ENCODE assay signal across 30 cellular contexts in the genomic region with DNA sequence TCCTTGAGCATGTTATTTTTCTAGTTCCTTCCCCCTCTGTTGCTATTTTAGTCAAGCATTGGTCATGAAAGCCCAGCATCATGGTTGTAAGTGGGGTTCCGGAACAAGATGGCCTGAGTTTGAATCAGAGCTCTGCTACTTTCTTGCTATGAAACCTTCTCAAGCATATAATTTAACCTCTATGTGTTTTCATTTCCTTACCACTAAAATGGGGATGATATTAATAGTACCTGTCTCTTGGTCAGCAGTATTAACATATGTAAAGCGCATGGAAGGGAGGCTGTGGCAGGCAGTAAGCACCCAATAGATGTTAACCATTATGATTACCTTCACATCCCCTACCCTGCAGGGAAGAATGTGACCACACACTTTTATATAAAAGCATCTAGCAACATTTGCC. TPM values are rescaled to one million over a fixed set of nuclear protein-coding genes. Genes with fewer than 3 reads are reported as not detected.
A peak's percentile ranks its signal among the peaks of the same experiment; 100 is the strongest.
DNase-seq lines count a peak whose midpoint lies in the region; ATAC-seq and TF ChIP-seq lines count a peak whose summit lies in the region.
"Had no signal": no experiment of that assay in that cellular context is flagged by ENCODE, and none has a peak within 500 bp of the region (broad histone marks: within the 10 kb centered on the region; RNA-seq: fewer than 3 reads in every experiment).

No MANE protein-coding gene starts in this region.

- H3K9me2 ChIP-seq in OCI-LY7 (ENCODE audit: insufficient read depth, low read length), result no peaks in the 10 kb centered on the region

- no peaks in the 10 kb centered on the region for H3K79me2 ChIP-seq in OCI-LY7 (ENCODE audit: insufficient read depth, low read depth, low read length)

- H2AFZ ChIP-seq in OCI-LY7 (ENCODE audit: low read length), result peak overlapping the region; percentile 34; the same call in 1 of the 2 replicates

- H3K36me3 Mint-ChIP-seq in T-helper 17 cell (ENCODE audit: low read depth), result no peaks in the 10 kb centered on the region

- no peaks in the 10 kb centered on the region for H3K36me3 ChIP-seq in OCI-LY7 (ENCODE audit: insufficient read depth, low read length)
- H3K36me3 ChIP-seq: adrenal gland, BE2C, gastrocnemius medialis, pancreas, right atrium auricular region had no signal

- ATAC-seq in GM18502 (IDR thresholded peaks at IDR 0.05; ENCODE audit: poor library complexity, unreplicated experiment) (peak; percentile 83), GM19351 (IDR thresholded peaks at IDR 0.05; ENCODE audit: unreplicated experiment) (peak; percentile 83), HG02885 (IDR thresholded peaks at IDR 0.05; ENCODE audit: poor library complexity, unreplicated experiment) (peak; percentile 67), GM19023 (IDR thresholded peaks at IDR 0.05; ENCODE audit: unreplicated experiment) (no peak), SK-N-SH treated with all-trans-retinoic acid at 6 μM for 48 hours (no peak), T-helper 17 cell (no peak)
- ATAC-seq: body of pancreas, gastrocnemius medialis, HepG2, left colon, pancreas had no signal

- no peaks in the 10 kb centered on the region for H4K20me1 ChIP-seq in OCI-LY7 (ENCODE audit: insufficient read depth, low read length)

- peaks cover 45% of the 10 kb centered on the region for H3K27me3 Mint-ChIP-seq in T-helper 17 cell

- H3K4me1 ChIP-seq in OCI-LY7 (ENCODE audit: insufficient read depth, low read length, poor library complexity, severe bottlenecking), result peaks cover 39% of the 10 kb centered on the region
- H3K4me1 ChIP-seq: adrenal gland, BE2C, body of pancreas, gastrocnemius medialis, pancreas, right atrium auricular region had no signal

- no peak for TF ChIP-seq CTCF in OCI-LY7 (conservative IDR thresholded peaks at IDR 0.05; ENCODE audit: low read length)

- DNase-seq in OCI-LY7 (ENCODE audit: low spot score) (peak; percentile 46), retina (no peak), T-helper 17 cell (no peak)
- DNase-seq: ACHN; activated CD4-positive, alpha-beta T cell treated with anti-CD3 and anti-CD28 coated beads, Interleukin-2, amount 10 ng/mL, durations not matched to agents 7 days and 5 days; activated naive CD4-positive, alpha-beta T cell treated with anti-CD3 and anti-CD28 coated beads for 36 hours; adrenal gland; BE2C; body of pancreas; dermis blood vessel endothelial cell; gastrocnemius medialis; HFFc6; hippocampal formation; Karpas-422; left colon; mammary epithelial cell; NCI-H1436; NCI-H446 treated with DMSO at 0.1 percent for 48 hours; nephron progenitor cell; pancreas; Right ventricle myocardium superior; trophoblast cell had no signal

- peak overlapping the region; percentile 1 for H3K4me3 ChIP-seq in OCI-LY7 (ENCODE audit: low read depth, low read length, poor library complexity, severe bottlenecking)
- H3K4me3 ChIP-seq: adrenal gland, body of pancreas, gastrocnemius medialis, pancreas, right atrium auricular region had no signal

- POLR2A ChIA-PET in OCI-LY7 (lab: Charles Lee), result interaction anchor here (1.2 to 2.2 kb wide), 2 partner anchors 15 to 109 kb away, joined by 3 to 10 read pairs; partner anchors contain the start of gene SPRED1

- no peak overlapping the region for H3K4me3 Mint-ChIP-seq in T-helper 17 cell
- H3K4me3 Mint-ChIP-seq: activated CD4-positive, alpha-beta T cell treated with anti-CD3 and anti-CD28 coated beads, Interleukin-2, amount 10 ng/mL, durations not matched to agents 7 days and 5 days; activated naive CD4-positive, alpha-beta T cell treated with anti-CD3 and anti-CD28 coated beads for 36 hours; activated T-helper 1 cell treated with anti-CD3 and anti-CD28 coated beads, Interleukin-12 subunit alpha, Interleukin-12 subunit beta, Interleukin-2, Interleukin-4 antibody, amounts not matched to agents 30 ng/mL and 10 ng/mL and 1 ng/mL, durations not matched to agents 14 hours and 24 hours and 36 hours; HFFc6; nephron progenitor cell had no signal

- intact Hi-C loops in OCI-LY7 (cut with micrococcal nuclease; ENCODE audit: unreplicated experiment), result no loop called here

- H3K4me2 ChIP-seq in OCI-LY7 (ENCODE audit: low read length), result peak overlapping the region; percentile 56

- H3K9me3 ChIP-seq in OCI-LY7 (ENCODE audit: low read length) (no peaks in the 10 kb centered on the region), T-helper 17 cell (ENCODE audit: control insufficient read depth, low read length, poor library complexity, severe bottlenecking) (no peaks in the 10 kb centered on the region)
- H3K9me3 ChIP-seq: adrenal gland, BE2C, body of pancreas, gastrocnemius medialis, pancreas, right atrium auricular region had no signal

- no peaks in the 10 kb centered on the region for H3K4me1 Mint-ChIP-seq in T-helper 17 cell
- H3K4me1 Mint-ChIP-seq: activated CD4-positive, alpha-beta T cell treated with anti-CD3 and anti-CD28 coated beads, Interleukin-2, amount 10 ng/mL, durations not matched to agents 7 days and 5 days had no signal

- peak overlapping the region; percentile 32 for H3K27ac ChIP-seq in OCI-LY7 (ENCODE audit: low read depth, low read length, poor library complexity, severe bottlenecking)
- H3K27ac ChIP-seq: adrenal gland, body of pancreas, gastrocnemius medialis, pancreas, right atrium auricular region had no signal

- no peak overlapping the region for H3K27ac Mint-ChIP-seq in T-helper 17 cell
- H3K27ac Mint-ChIP-seq: activated CD4-positive, alpha-beta T cell treated with anti-CD3 and anti-CD28 coated beads, Interleukin-2, amount 10 ng/mL, durations not matched to agents 7 days and 5 days; activated naive CD4-positive, alpha-beta T cell treated with anti-CD3 and anti-CD28 coated beads for 36 hours; activated T-helper 1 cell treated with anti-CD3 and anti-CD28 coated beads, Interleukin-12 subunit alpha, Interleukin-12 subunit beta, Interleukin-2, Interleukin-4 antibody, amounts not matched to agents 30 ng/mL and 10 ng/mL and 1 ng/mL, durations not matched to agents 14 hours and 24 hours and 36 hours; HFFc6; nephron progenitor cell had no signal

- CTCF ChIA-PET in OCI-LY7 (lab: Charles Lee; ENCODE audit: unreplicated experiment), result no interaction called here

- no TSS peak for BruUV-seq in OCI-LY7 (replicated peaks; lab: Mats Ljungman, UMichigan)

TF ChIP-seq in SK-N-SH treated with all-trans-retinoic acid at 6 μM for 48 hours, 23 proteins besides CTCF, POLR2A, EP300 and RAD21:
- TF ChIP-seq, protein P1, sequence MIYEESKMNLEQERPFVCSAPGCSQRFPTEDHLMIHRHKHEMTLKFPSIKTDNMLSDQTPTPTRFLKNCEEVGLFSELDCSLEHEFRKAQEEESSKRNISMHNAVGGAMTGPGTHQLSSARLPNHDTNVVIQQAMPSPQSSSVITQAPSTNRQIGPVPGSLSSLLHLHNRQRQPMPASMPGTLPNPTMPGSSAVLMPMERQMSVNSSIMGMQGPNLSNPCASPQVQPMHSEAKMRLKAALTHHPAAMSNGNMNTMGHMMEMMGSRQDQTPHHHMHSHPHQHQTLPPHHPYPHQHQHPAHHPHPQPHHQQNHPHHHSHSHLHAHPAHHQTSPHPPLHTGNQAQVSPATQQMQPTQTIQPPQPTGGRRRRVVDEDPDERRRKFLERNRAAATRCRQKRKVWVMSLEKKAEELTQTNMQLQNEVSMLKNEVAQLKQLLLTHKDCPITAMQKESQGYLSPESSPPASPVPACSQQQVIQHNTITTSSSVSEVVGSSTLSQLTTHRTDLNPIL (CRISPR knock-in tag; IDR thresholded peaks at IDR 0.05; ENCODE audit: low read depth), result no peak
- TF ChIP-seq PPARA (CRISPR knock-in tag; IDR thresholded peaks at IDR 0.05; ENCODE audit: borderline replicate concordance), result no peak
- TF ChIP-seq, protein P2, sequence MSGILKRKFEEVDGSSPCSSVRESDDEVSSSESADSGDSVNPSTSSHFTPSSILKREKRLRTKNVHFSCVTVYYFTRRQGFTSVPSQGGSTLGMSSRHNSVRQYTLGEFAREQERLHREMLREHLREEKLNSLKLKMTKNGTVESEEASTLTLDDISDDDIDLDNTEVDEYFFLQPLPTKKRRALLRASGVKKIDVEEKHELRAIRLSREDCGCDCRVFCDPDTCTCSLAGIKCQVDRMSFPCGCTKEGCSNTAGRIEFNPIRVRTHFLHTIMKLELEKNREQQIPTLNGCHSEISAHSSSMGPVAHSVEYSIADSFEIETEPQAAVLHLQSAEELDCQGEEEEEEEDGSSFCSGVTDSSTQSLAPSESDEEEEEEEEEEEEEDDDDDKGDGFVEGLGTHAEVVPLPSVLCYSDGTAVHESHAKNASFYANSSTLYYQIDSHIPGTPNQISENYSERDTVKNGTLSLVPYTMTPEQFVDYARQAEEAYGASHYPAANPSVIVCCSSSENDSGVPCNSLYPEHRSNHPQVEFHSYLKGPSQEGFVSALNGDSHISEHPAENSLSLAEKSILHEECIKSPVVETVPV (CRISPR knock-in tag; IDR thresholded peaks at IDR 0.05), result no peak
- TF ChIP-seq ZC3H10 (CRISPR knock-in tag; IDR thresholded peaks at IDR 0.05), result no peak
- TF ChIP-seq BACH2 (CRISPR knock-in tag; IDR thresholded peaks at IDR 0.05; ENCODE audit: borderline replicate concordance), result no peak
- TF ChIP-seq, protein P3, sequence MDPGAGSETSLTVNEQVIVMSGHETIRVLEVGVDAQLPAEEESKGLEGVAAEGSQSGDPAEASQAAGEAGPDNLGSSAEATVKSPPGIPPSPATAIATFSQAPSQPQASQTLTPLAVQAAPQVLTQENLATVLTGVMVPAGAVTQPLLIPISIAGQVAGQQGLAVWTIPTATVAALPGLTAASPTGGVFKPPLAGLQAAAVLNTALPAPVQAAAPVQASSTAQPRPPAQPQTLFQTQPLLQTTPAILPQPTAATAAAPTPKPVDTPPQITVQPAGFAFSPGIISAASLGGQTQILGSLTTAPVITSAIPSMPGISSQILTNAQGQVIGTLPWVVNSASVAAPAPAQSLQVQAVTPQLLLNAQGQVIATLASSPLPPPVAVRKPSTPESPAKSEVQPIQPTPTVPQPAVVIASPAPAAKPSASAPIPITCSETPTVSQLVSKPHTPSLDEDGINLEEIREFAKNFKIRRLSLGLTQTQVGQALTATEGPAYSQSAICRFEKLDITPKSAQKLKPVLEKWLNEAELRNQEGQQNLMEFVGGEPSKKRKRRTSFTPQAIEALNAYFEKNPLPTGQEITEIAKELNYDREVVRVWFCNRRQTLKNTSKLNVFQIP (CRISPR knock-in tag; IDR thresholded peaks at IDR 0.05; ENCODE audit: borderline replicate concordance, low read depth), result no peak
- TF ChIP-seq TCF4 (CRISPR knock-in tag; IDR thresholded peaks at IDR 0.05; ENCODE audit: borderline replicate concordance), result no peak
TF ChIP-seq in SK-N-SH treated with all-trans-retinoic acid at 6 μM for 48 hours: peak in this region for 0.

RNA-seq across cellular contexts. Expression of gene SPRED1, which starts 14.3 kb away (rescaled TPM):
- 7.5 and 9.6 TPM in 2 replicates for total RNA-seq in OCI-LY7 (2014; rRNA removed; shearing (Covaris generic))
- total RNA-seq in OCI-LY7 (2022) (19.9 and 21.1 TPM in 2 replicates), T-helper 17 cell (under 1 TPM; 0.10 to 0.12 TPM)

Comparison
In these comparisons a context has a peak if more than half of its experiments do, and no peak if none do; other contexts are left out.
1. ATAC-seq: peak in GM18502 (single experiment), GM19351 (single experiment) and HG02885 (single experiment); none in GM19023 (single experiment), SK-N-SH treated with all-trans-retinoic acid at 6 μM for 48 hours (single experiment) and T-helper 17 cell (single experiment).
2. RNA of gene SPRED1, which starts 14.3 kb away (total RNA-seq): 7.5 to 21.1 TPM in OCI-LY7; 0.10 to 0.12 TPM in T-helper 17 cell; every median in the first group is over 4 times any median in the second.